18 cellular contexts compared by ENCODE assay signal in the genomic region with DNA sequence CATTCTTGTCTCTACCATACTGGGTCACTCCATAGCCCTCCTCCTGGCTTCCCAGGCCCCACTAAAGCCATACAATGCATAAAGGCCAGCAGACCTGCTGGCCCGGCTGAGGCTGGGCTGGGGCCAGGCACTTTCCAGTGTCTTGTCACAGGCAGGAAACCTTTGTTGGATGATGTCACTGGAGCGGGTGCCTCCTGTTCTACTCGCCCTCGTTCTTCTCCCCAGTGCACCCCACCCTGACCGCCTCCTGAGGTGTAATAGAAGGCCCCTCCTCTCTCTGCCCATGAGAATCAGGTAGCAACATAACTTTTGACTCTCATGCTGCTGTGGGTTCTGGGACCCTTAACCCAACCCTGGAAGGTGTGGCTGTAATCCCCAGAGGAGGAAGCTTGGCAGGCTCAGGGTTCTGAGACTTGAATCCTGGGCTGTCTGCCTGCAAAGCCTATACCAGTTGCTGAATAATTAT. TPM values are rescaled to one million over a fixed set of nuclear protein-coding genes. Genes with fewer than 3 reads are reported as not detected.
DNase-seq lines count a peak whose midpoint lies in the region; ATAC-seq, FAIRE-seq and TF ChIP-seq lines count a peak whose summit lies in the region.
"Had no signal": no experiment of that assay in that cellular context is flagged by ENCODE, and none has a peak within 500 bp of the region (broad histone marks: within the 10 kb centered on the region; RNA-seq: fewer than 3 reads in every experiment).

No MANE protein-coding gene starts in this region.

- no peak overlapping the region for H4K91ac ChIP-seq in neuronal stem cell (ENCODE audit: low read depth, low read length, poor library complexity)

- H3K9me3 ChIP-seq in adrenal gland (replicated peaks in 1 of 3) = no peaks in the 10 kb centered on the region
- peaks cover 0 to 5% (median 0%) of the 10 kb centered on the region in 11 donors for H3K9me3 ChIP-seq in heart right ventricle
- H3K9me3 ChIP-seq in neuronal stem cell (replicated peaks in 1 of 2; ENCODE audit: control insufficient read depth in 2 of 2, insufficient read depth in 1 of 2, low read depth in 1 of 2, low read length in 2 of 2) = no peaks in the 10 kb centered on the region

- H3K4me3 Mint-ChIP-seq in type B pancreatic cell = no peak overlapping the region
- H3K4me3 Mint-ChIP-seq: activated naive CD4-positive, alpha-beta T cell treated with anti-CD3 and anti-CD28 coated beads, Interleukin-2, amount 50 U/mL, for 24 hours; B cell; effector memory CD8-positive, alpha-beta T cell had no signal

- peak overlapping the region; percentile 53 for H3K27ac Mint-ChIP-seq in type B pancreatic cell
- H3K27ac Mint-ChIP-seq: activated naive CD4-positive, alpha-beta T cell treated with anti-CD3 and anti-CD28 coated beads, Interleukin-2, amount 50 U/mL, for 24 hours; B cell; effector memory CD8-positive, alpha-beta T cell had no signal

- FAIRE-seq in D721Med (lab: Jason Lieb, UNC) = no peak
- FAIRE-seq: bronchial epithelial cell, HTR-8/SVneo had no signal

- peak; percentile 55 to 80 (median 71) for DNase-seq in adrenal gland
- DNase-seq in heart right ventricle = peak; percentile 50 to 61
- no peak for DNase-seq in neuronal stem cell (ENCODE audit: low spot score)
- no peak for DNase-seq in type B pancreatic cell (ENCODE audit: extremely low spot score, unreplicated experiment)
- no peak for DNase-seq in putamen (ENCODE audit: low spot score)
- no peak for DNase-seq in dedifferentiated amniotic fluid mesenchymal stem cell (ENCODE audit: extremely low spot score)
- no peak for DNase-seq in D721Med (ENCODE audit: insufficient read length, low spot score)
- no peak for DNase-seq in stimulated activated naive CD4-positive, alpha-beta T cell treated with Interleukin-2 at 50 U/mL for 16 hours (lab: John Stamatoyannopoulos, UW)
- DNase-seq: DMS 273 treated with DMSO at 0.1 percent for 48 hours; effector memory CD8-positive, alpha-beta T cell; islet precursor cell; NCI-H2107; NCI-H82; stimulated activated CD4-positive, alpha-beta T cell treated with anti-CD3 and anti-CD28 coated beads, Interleukin-2, amount 100 ng/mL, for 24 hours had no signal

- no peak overlapping the region for H3K23ac ChIP-seq in neuronal stem cell (ENCODE audit: low read depth, low read length, poor library complexity)

- no peak overlapping the region for H3K4ac ChIP-seq in neuronal stem cell (ENCODE audit: low read length)

- no peaks in the 10 kb centered on the region for H3K36me3 Mint-ChIP-seq in type B pancreatic cell
- H3K36me3 Mint-ChIP-seq: activated naive CD4-positive, alpha-beta T cell treated with anti-CD3 and anti-CD28 coated beads, Interleukin-2, amount 50 U/mL, for 24 hours had no signal

- no peak overlapping the region for H2BK15ac ChIP-seq in neuronal stem cell (ENCODE audit: low read length)

- H3K27me3 Mint-ChIP-seq in type B pancreatic cell = no peaks in the 10 kb centered on the region
- H3K27me3 Mint-ChIP-seq: activated naive CD4-positive, alpha-beta T cell treated with anti-CD3 and anti-CD28 coated beads, Interleukin-2, amount 50 U/mL, for 24 hours had no signal

- peak; percentile 63 to 84 (median 68) for ATAC-seq in heart right ventricle
- ATAC-seq: effector memory CD8-positive, alpha-beta T cell had no signal

- no peak overlapping the region for H4K8ac ChIP-seq in neuronal stem cell (ENCODE audit: low read depth, low read length)

- H3K4me3 ChIP-seq in adrenal gland (no peak overlapping the region), heart right ventricle (peak overlapping the region in 1 of 10 donors; percentile 16), neuronal stem cell (ENCODE audit: low read length in 2 of 2) (no peak overlapping the region)

- intact Hi-C loops in adrenal gland (cut with DNase I) = no loop called here
- intact Hi-C loops in heart right ventricle (cut with DNase I) = no loop called here

- TF ChIP-seq CTCF in adrenal gland (IDR thresholded peaks at IDR 0.05) (no peak), heart right ventricle (IDR thresholded peaks at IDR 0.05) (no peak), type B pancreatic cell (conservative IDR thresholded peaks at IDR 0.05) (no peak), D721Med (IDR thresholded peaks at IDR 0.05; ENCODE audit: insufficient read depth, missing control alignments) (no peak)

- no peak overlapping the region for H2AK5ac ChIP-seq in neuronal stem cell (ENCODE audit: low read depth, low read length)

- peaks cover 32 to 63% of the 10 kb centered on the region in 2 donors for H3K4me1 ChIP-seq in adrenal gland (replicated peaks in 1 of 2)
- peaks cover 14 to 65% (median 44%) of the 10 kb centered on the region in 9 donors for H3K4me1 ChIP-seq in heart right ventricle
- peaks cover 5 to 7% of the 10 kb centered on the region in 2 donors for H3K4me1 ChIP-seq in neuronal stem cell (ENCODE audit: control insufficient read depth in 2 of 2, insufficient read depth in 1 of 2, low read depth in 1 of 2, low read length in 2 of 2)

- H3K4me2 ChIP-seq in neuronal stem cell (ENCODE audit: insufficient read depth, low read length, poor library complexity, severe bottlenecking) = no peak overlapping the region

- H2BK120ac ChIP-seq in neuronal stem cell (ENCODE audit: low read depth, low read length) = no peak overlapping the region

- no peak overlapping the region for H3K9ac ChIP-seq in neuronal stem cell (ENCODE audit: low read depth, low read length, poor library complexity)

- no peak overlapping the region for H2BK5ac ChIP-seq in neuronal stem cell (ENCODE audit: low read length)

- H3K14ac ChIP-seq in neuronal stem cell (ENCODE audit: low read length) = no peak overlapping the region

- H2AFZ ChIP-seq in neuronal stem cell (ENCODE audit: low read length) = peak overlapping the region; percentile 60

- no peak overlapping the region for H2BK12ac ChIP-seq in neuronal stem cell (ENCODE audit: low read length)

- H3K27me3 ChIP-seq in adrenal gland = no peaks in the 10 kb centered on the region
- H3K27me3 ChIP-seq in heart right ventricle = no peaks in the 10 kb centered on the region
- no peaks in the 10 kb centered on the region for H3K27me3 ChIP-seq in neuronal stem cell (ENCODE audit: control insufficient read depth in 3 of 3, insufficient read depth in 3 of 3, low read depth in 1 of 3, low read length in 3 of 3)

- H3K9me3 Mint-ChIP-seq in type B pancreatic cell = no peaks in the 10 kb centered on the region
- H3K9me3 Mint-ChIP-seq: activated naive CD4-positive, alpha-beta T cell treated with anti-CD3 and anti-CD28 coated beads, Interleukin-2, amount 50 U/mL, for 24 hours; effector memory CD8-positive, alpha-beta T cell had no signal

- H3K36me3 ChIP-seq in adrenal gland (replicated peaks in 1 of 2) (no peaks in the 10 kb centered on the region), heart right ventricle (no peaks in the 10 kb centered on the region), neuronal stem cell (replicated peaks in 1 of 2; ENCODE audit: control insufficient read depth in 2 of 2, insufficient read depth in 2 of 2, low read length in 2 of 2) (no peaks in the 10 kb centered on the region)

- TF ChIP-seq POLR2A in adrenal gland (IDR thresholded peaks at IDR 0.05) = no peak

- 27 to 60% (median 36%) methylated on average over 1 to 5 of the region's 5 CpGs for WGBS in adrenal gland, 4 donors
- 25 to 56% methylated on average over 5 of the region's 5 CpGs for WGBS in heart right ventricle, 2 donors
- no CpG with 5 or more reads among the region's 5 CpGs for WGBS in neuronal stem cell (ENCODE audit: extremely low coverage in 2 of 2, insufficient read length in 2 of 2, insufficient replicate concordance in 1 of 2), 2 donors

- H3K18ac ChIP-seq in neuronal stem cell (ENCODE audit: low read length) = peak overlapping the region; percentile 38

- H3K79me1 ChIP-seq in neuronal stem cell (ENCODE audit: low read depth, low read length) = no peaks in the 10 kb centered on the region

- H3K27ac ChIP-seq in adrenal gland (peak overlapping the region; percentile 46 to 89 (median 83)), heart right ventricle (peak overlapping the region; percentile 29 to 79 (median 64)), neuronal stem cell (replicated peaks; ENCODE audit: low read length) (no peak overlapping the region)

- peaks cover 11% of the 10 kb centered on the region for H3K4me1 Mint-ChIP-seq in type B pancreatic cell (ENCODE audit: unreplicated experiment)
- H3K4me1 Mint-ChIP-seq: activated naive CD4-positive, alpha-beta T cell treated with anti-CD3 and anti-CD28 coated beads, Interleukin-2, amount 50 U/mL, for 24 hours; B cell had no signal

RNA-seq across cellular contexts. Expression of a gene that starts 54.2 kb away (rescaled TPM):
- total RNA-seq in adrenal gland (10 to 100 TPM; 16.8 to 62.9 (median 40.3) TPM), heart right ventricle (1 to 10 TPM in 8 of 10 donors, under 1 TPM in 2; 0.37 to 4.4 (median 2.1) TPM), type B pancreatic cell (ENCODE audit: low replicate concordance) (0.40 TPM in 1 of 2 replicates, not detected in the other)
- polyA plus RNA-seq in adrenal gland (10 to 100 TPM in 2 of 3 donors, 1 to 10 TPM in 1; 3.2 to 36.5 (median 35.0) TPM), heart right ventricle (1 to 10 TPM in 1 of 2 donors, under 1 TPM in 1; 0.72 to 2.7 TPM)
- not detected for polyA plus RNA-seq in neuronal stem cell (2013, experiment 1 of 2)
- 0.03 TPM for polyA plus RNA-seq in neuronal stem cell (2013, experiment 2 of 2)
- total RNA-seq: B cell had no signal

Comparison
In these comparisons a context has a peak if more than half of its experiments do, and no peak if none do; other contexts are left out.
1. DNase-seq: peak in adrenal gland (7 of 7) and heart right ventricle (2 of 2); none in neuronal stem cell (single experiment), type B pancreatic cell (single experiment), putamen (single experiment), dedifferentiated amniotic fluid mesenchymal stem cell (single experiment), D721Med (single experiment) and stimulated activated naive CD4-positive, alpha-beta T cell treated with Interleukin-2 at 50 U/mL for 16 hours (single experiment).